In the genomic region with DNA sequence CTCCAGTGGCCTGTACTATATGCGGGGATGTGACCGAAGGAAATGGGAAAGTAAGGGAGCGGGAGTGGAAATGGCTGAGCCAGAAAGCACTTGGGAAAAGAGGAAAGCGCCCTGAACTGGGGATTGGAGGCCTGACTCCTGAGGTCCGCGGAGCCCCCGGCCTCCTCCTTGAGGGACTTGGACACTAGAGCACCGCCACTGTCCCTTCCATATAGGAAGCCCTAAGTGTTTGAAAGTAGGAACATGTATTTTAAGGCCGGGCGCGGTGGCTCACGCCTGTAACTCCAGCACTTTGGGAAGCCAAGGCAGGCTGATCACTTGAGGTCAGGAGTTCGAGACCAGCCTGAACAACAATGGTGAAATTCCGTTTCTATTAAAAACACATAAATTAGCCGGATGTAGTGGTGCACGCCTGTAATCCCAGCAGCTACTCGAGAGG, we compare ENCODE assay signal across 1 cellular context.
TF ChIP-seq lines count a peak whose summit lies in the region.

No MANE protein-coding gene starts in this region.

TF ChIP-seq in K562, 482 proteins besides CTCF, POLR2A, EP300 and RAD21 (continued from another document):
- TF ChIP-seq FOXP1 (CRISPR knock-in tag; IDR thresholded peaks at IDR 0.05) (peak; percentile 68; the same call in 1 of the 2 replicates), CEBPG (CRISPR knock-in tag; IDR thresholded peaks at IDR 0.05) (0 out of 2 replicates have a peak, but pooled peaks have one; percentile 2), CEBPG (tag; conservative IDR thresholded peaks at IDR 0.05 in 1 of 2, IDR thresholded peaks at IDR 0.05 in 1 of 2) (no peak), MED1 (CRISPR knock-in tag; IDR thresholded peaks at IDR 0.05; ENCODE audit: borderline replicate concordance) (no peak), YY1 (IDR thresholded peaks at IDR 0.05; ENCODE audit: borderline replicate concordance in 1 of 3, control insufficient read depth in 1 of 3, extremely low read depth in 1 of 3, insufficient read depth in 3 of 3, insufficient read length in 1 of 3, insufficient replicate concordance in 2 of 3, low read depth in 1 of 3, low read length in 2 of 3) (peak in 1 of 3 experiments; percentile 2), ETV6 (IDR thresholded peaks at IDR 0.05; ENCODE audit: borderline replicate concordance in 1 of 2, low read depth in 2 of 2, low read length in 1 of 2) (no peak), ETV6 (CRISPR knock-in tag; IDR thresholded peaks at IDR 0.05; ENCODE audit: borderline replicate concordance) (0 out of 2 replicates have a peak, but pooled peaks have one; percentile 37), ZNF239 (CRISPR knock-in tag; IDR thresholded peaks at IDR 0.05) (no peak)
